In the genomic region with DNA sequence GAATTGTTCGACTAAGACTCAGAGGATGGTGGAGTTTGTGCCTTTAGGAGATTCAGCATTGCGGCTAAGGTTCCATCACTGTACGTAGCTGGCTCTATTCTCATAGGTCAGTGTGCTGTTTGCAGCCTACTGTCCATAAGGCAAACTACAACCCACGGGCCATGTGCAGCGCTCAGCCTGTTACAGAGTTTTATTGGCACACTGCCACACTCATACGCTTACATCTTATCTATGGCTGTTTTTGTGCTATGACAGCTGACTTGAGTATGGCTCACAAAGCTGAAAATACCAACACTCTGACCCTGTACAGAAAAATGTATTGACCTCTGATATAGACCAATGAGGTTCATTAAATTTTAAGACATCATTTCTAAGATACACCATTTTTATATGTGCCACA, we compare ENCODE assay signal across 16 cellular contexts.
DNase-seq lines count a peak whose midpoint lies in the region; ATAC-seq, FAIRE-seq and TF ChIP-seq lines count a peak whose summit lies in the region.
"Had no signal": no experiment of that assay in that cellular context is flagged by ENCODE, and none has a peak within 500 bp of the region (broad histone marks: within the 10 kb centered on the region; RNA-seq: fewer than 3 reads in every experiment).

No MANE protein-coding gene starts in this region.

- no peak overlapping the region for H2AFZ ChIP-seq in smooth muscle cell (ENCODE audit: low read depth)
- H2AFZ ChIP-seq in HepG2 (ENCODE audit: low read length): no peak overlapping the region
- H2AFZ ChIP-seq: PC-9 had no signal

- H3K9me3 Mint-ChIP-seq in CD8-positive, alpha-beta T cell: no peaks in the 10 kb centered on the region
- H3K9me3 Mint-ChIP-seq: natural killer cell treated with Interleukin-12 subunit alpha and Interleukin-12 subunit beta and Interleukin-15 and Interleukin-18, amount 100 ng/mL, for 72 hours; T-helper 2 cell treated with Interferon-gamma antibody and Interleukin-4, amounts not matched to agents 5 μg/mL and 100 μg/mL, for 36 hours had no signal

- TF ChIP-seq RAD21 in HepG2 (CRISPR knock-in tag; IDR thresholded peaks at IDR 0.05): no peak

- H3K9me3 ChIP-seq in Peyer's patch (no peaks in the 10 kb centered on the region), smooth muscle cell (replicated peaks; ENCODE audit: low read depth) (no peaks in the 10 kb centered on the region), HepG2 (ENCODE audit: low read length) (no peaks in the 10 kb centered on the region)
- no peaks in the 10 kb centered on the region for H3K9me3 ChIP-seq in CD8-positive, alpha-beta T cell (ENCODE audit: low read length)

- no peak overlapping the region for H3K9ac ChIP-seq in smooth muscle cell (ENCODE audit: low read depth)
- no peak overlapping the region for H3K9ac ChIP-seq in HepG2 (ENCODE audit: insufficient read depth, low read depth, low read length)

- H3K4me3 ChIP-seq in Peyer's patch: no peak overlapping the region
- H3K4me3 ChIP-seq in smooth muscle cell: no peak overlapping the region
- H3K4me3 ChIP-seq in HepG2 (replicated peaks in 1 of 3; ENCODE audit: insufficient read depth in 1 of 3, low read depth in 2 of 3, low read length in 3 of 3): no peak overlapping the region
- no peak overlapping the region for H3K4me3 ChIP-seq in CD8-positive, alpha-beta T cell (ENCODE audit: low read depth, low read length)
- H3K4me3 ChIP-seq: PC-9 had no signal

- peaks cover 20% of the 10 kb centered on the region for H3F3A ChIP-seq in smooth muscle cell (ENCODE audit: low read depth)

- H3K4me1 ChIP-seq in Peyer's patch (peaks cover 0 to 18% (median 4%) of the 10 kb centered on the region in 4 donors), smooth muscle cell (ENCODE audit: low read depth) (peaks cover 31% of the 10 kb centered on the region), HepG2 (ENCODE audit: insufficient read depth, low read length) (peaks cover 15% of the 10 kb centered on the region)
- H3K4me1 ChIP-seq in CD8-positive, alpha-beta T cell (ENCODE audit: insufficient read depth, low read length): no peaks in the 10 kb centered on the region

- H3K27me3 ChIP-seq in Peyer's patch (no peaks in the 10 kb centered on the region), smooth muscle cell (ENCODE audit: low read depth) (no peaks in the 10 kb centered on the region), HepG2 (ENCODE audit: control insufficient read depth in 1 of 2, insufficient read depth in 2 of 2, low read length in 2 of 2) (no peaks in the 10 kb centered on the region)
- no peaks in the 10 kb centered on the region for H3K27me3 ChIP-seq in CD8-positive, alpha-beta T cell (ENCODE audit: insufficient read depth, low read length)

- ATAC-seq in HepG2 (no peak; the same call in 2 of the 3 replicates), HG03025 (IDR thresholded peaks at IDR 0.05; ENCODE audit: low FRiP score, unreplicated experiment) (no peak)
- ATAC-seq in CD8-positive, alpha-beta T cell: no peak
- ATAC-seq: natural killer cell treated with Interleukin-12 subunit alpha and Interleukin-12 subunit beta and Interleukin-15 and Interleukin-18, amount 100 ng/mL, for 72 hours had no signal

- H4K20me1 ChIP-seq in smooth muscle cell (ENCODE audit: low read depth) (peaks cover 46% of the 10 kb centered on the region), HepG2 (ENCODE audit: insufficient read depth, low read length) (no peaks in the 10 kb centered on the region)

- in situ Hi-C loops in HepG2 (cut with HindIII; ENCODE audit: extremely low pct_ligation_motif_present, low pct_unique_long_range_greater_than_20kb): no loop called here

- H3K36me3 ChIP-seq in Peyer's patch (no peaks in the 10 kb centered on the region), smooth muscle cell (ENCODE audit: low read depth) (no peaks in the 10 kb centered on the region), HepG2 (replicated peaks in 1 of 2; ENCODE audit: control insufficient read depth in 1 of 2, insufficient read depth in 2 of 2, low read length in 2 of 2) (peaks cover 5 to 8% of the 10 kb centered on the region in 2 experiments)
- H3K36me3 ChIP-seq in CD8-positive, alpha-beta T cell (ENCODE audit: insufficient read depth, low read length): no peaks in the 10 kb centered on the region

- WGBS in smooth muscle cell (ENCODE audit: low lambda C conversion rate): 44% methylated on average over 6 of the region's 6 CpGs
- 96% methylated on average over 6 of the region's 6 CpGs for WGBS in HepG2 (ENCODE audit: low lambda C conversion rate)

- POLR2A ChIA-PET in HepG2 (lab: Yijun Ruan, JAX): no interaction called here
- POLR2A ChIA-PET in CD8-positive, alpha-beta T cell (lab: Charles Lee): interaction anchor here (1.3 kb wide), 1 partner anchor 74 kb away, joined by 4 read pairs; no protein-coding TSS in a partner anchor

- no peak overlapping the region for H3K4me3 Mint-ChIP-seq in CD8-positive, alpha-beta T cell
- H3K4me3 Mint-ChIP-seq: activated naive CD8-positive, alpha-beta T cell treated with anti-CD3 and anti-CD28 coated beads for 36 hours; natural killer cell treated with Interleukin-12 subunit alpha and Interleukin-12 subunit beta and Interleukin-15 and Interleukin-18, amount 100 ng/mL, for 72 hours; T-helper 2 cell treated with Interferon-gamma antibody and Interleukin-4, amounts not matched to agents 5 μg/mL and 100 μg/mL, for 36 hours had no signal

- TF ChIP-seq EP300 in HepG2 (IDR thresholded peaks at IDR 0.05; ENCODE audit: low read depth in 2 of 2, low read length in 2 of 2): no peak
- TF ChIP-seq EP300 in HepG2 (CRISPR knock-in tag; IDR thresholded peaks at IDR 0.05; ENCODE audit: borderline replicate concordance): no peak

- intact Hi-C loops in HepG2 (cut with micrococcal nuclease; ENCODE audit: unreplicated experiment): no loop called here
- intact Hi-C loops in CD8-positive, alpha-beta T cell (cut with DNase I, micrococcal nuclease): no loop called here

- H3K36me3 Mint-ChIP-seq in CD8-positive, alpha-beta T cell: peaks cover 28% of the 10 kb centered on the region

- DNase-seq in NCI-H748 (lab: John Stamatoyannopoulos, UW; ENCODE audit: unreplicated experiment) (peak; percentile 17), NCI-H748 treated with DMSO at 0.1 percent for 48 hours (lab: John Stamatoyannopoulos, UW) (no peak), Peyer's patch (no peak), foreskin melanocyte (peak; percentile 77), smooth muscle cell (lab: John Stamatoyannopoulos, UW; ENCODE audit: unreplicated experiment) (no peak), HepG2 (ENCODE audit: low spot score) (no peak)
- DNase-seq in CD8-positive, alpha-beta T cell: no peak
- DNase-seq: activated naive CD8-positive, alpha-beta T cell treated with anti-CD3 and anti-CD28 coated beads for 36 hours; cortex of kidney; DMS53; NCI-H2171 treated with DMSO at 0.1 percent for 48 hours; PC-9 had no signal

- peak in 2 of 6 experiments; percentile 8 to 21 for TF ChIP-seq CTCF in Peyer's patch (IDR thresholded peaks at IDR 0.05)
- TF ChIP-seq CTCF in smooth muscle cell (IDR thresholded peaks at IDR 0.05; ENCODE audit: borderline replicate concordance, insufficient read depth, poor library complexity, severe bottlenecking): no peak
- TF ChIP-seq CTCF in HepG2 (CRISPR knock-in tag; IDR thresholded peaks at IDR 0.05): no peak
- no peak for TF ChIP-seq CTCF in CD8-positive, alpha-beta T cell (IDR thresholded peaks at IDR 0.05)

- FAIRE-seq in HepG2 (lab: Jason Lieb, UNC): no peak
- FAIRE-seq: islet of Langerhans had no signal

- no peaks in the 10 kb centered on the region for H3K27me3 Mint-ChIP-seq in CD8-positive, alpha-beta T cell (ENCODE audit: low read depth)
- H3K27me3 Mint-ChIP-seq: activated naive CD8-positive, alpha-beta T cell treated with anti-CD3 and anti-CD28 coated beads for 36 hours; natural killer cell treated with Interleukin-12 subunit alpha and Interleukin-12 subunit beta and Interleukin-15 and Interleukin-18, amount 100 ng/mL, for 72 hours had no signal

- peak overlapping the region; percentile 48 for H3K4me2 ChIP-seq in smooth muscle cell
- no peak overlapping the region for H3K4me2 ChIP-seq in HepG2 (ENCODE audit: low read depth, low read length)
- H3K4me2 ChIP-seq: PC-9 had no signal

- H3K27ac ChIP-seq in Peyer's patch: peak overlapping the region in 3 of 4 donors; percentile 69 to 79 (median 72)
- H3K27ac ChIP-seq in smooth muscle cell (ENCODE audit: low read depth): peak overlapping the region; percentile 72
- H3K27ac ChIP-seq in HepG2 (ENCODE audit: extremely low read length, insufficient read depth, low read length): no peak overlapping the region
- H3K27ac ChIP-seq in CD8-positive, alpha-beta T cell (ENCODE audit: low read depth, low read length): no peak overlapping the region
- H3K27ac ChIP-seq: PC-9 had no signal

- CTCF ChIA-PET in HepG2 (lab: Yijun Ruan, JAX; ENCODE audit: low intra/inter-chr PET ratio, low total read pairs): no interaction called here
- CTCF ChIA-PET in CD8-positive, alpha-beta T cell (lab: Charles Lee): interaction anchor here (1.8 kb wide), 1 partner anchor 22 kb away, joined by 4 read pairs; no protein-coding TSS in a partner anchor

- H3K27ac Mint-ChIP-seq in CD8-positive, alpha-beta T cell: no peak overlapping the region
- H3K27ac Mint-ChIP-seq: T-helper 2 cell treated with Interferon-gamma antibody and Interleukin-4, amounts not matched to agents 5 μg/mL and 100 μg/mL, for 36 hours had no signal

- H3K4me1 Mint-ChIP-seq in CD8-positive, alpha-beta T cell (ENCODE audit: low read depth): peaks cover 22% of the 10 kb centered on the region

- TF ChIP-seq POLR2A in Peyer's patch (IDR thresholded peaks at IDR 0.05) (no peak), HepG2 (IDR thresholded peaks at IDR 0.05; ENCODE audit: insufficient read depth in 1 of 2, low read depth in 2 of 2, low read length in 2 of 2) (no peak)

- peaks cover 58% of the 10 kb centered on the region for H3K79me2 ChIP-seq in smooth muscle cell (ENCODE audit: low read depth)
- H3K79me2 ChIP-seq in HepG2 (ENCODE audit: insufficient read depth, low read length): no peaks in the 10 kb centered on the region

- BruUV-seq in HepG2 (replicated peaks; lab: Mats Ljungman, UMichigan): no TSS peak

TF ChIP-seq in HepG2, 621 proteins besides CTCF, POLR2A, EP300 and RAD21:
- TF ChIP-seq, protein P1, sequence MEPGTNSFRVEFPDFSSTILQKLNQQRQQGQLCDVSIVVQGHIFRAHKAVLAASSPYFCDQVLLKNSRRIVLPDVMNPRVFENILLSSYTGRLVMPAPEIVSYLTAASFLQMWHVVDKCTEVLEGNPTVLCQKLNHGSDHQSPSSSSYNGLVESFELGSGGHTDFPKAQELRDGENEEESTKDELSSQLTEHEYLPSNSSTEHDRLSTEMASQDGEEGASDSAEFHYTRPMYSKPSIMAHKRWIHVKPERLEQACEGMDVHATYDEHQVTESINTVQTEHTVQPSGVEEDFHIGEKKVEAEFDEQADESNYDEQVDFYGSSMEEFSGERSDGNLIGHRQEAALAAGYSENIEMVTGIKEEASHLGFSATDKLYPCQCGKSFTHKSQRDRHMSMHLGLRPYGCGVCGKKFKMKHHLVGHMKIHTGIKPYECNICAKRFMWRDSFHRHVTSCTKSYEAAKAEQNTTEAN (CRISPR knock-in tag; conservative IDR thresholded peaks at IDR 0.05): no peak
- TF ChIP-seq MYNN (CRISPR knock-in tag; IDR thresholded peaks at IDR 0.05; ENCODE audit: low read depth) (no peak), ZBTB7B (CRISPR knock-in tag; IDR thresholded peaks at IDR 0.05) (no peak), JUN (CRISPR knock-in tag; IDR thresholded peaks at IDR 0.05) (no peak), ATF7 (IDR thresholded peaks at IDR 0.05) (no peak), ATF7 (CRISPR knock-in tag; IDR thresholded peaks at IDR 0.05) (no peak)

Comparison
In these comparisons a context has a peak if more than half of its experiments do, and no peak if none do; other contexts are left out.
1. DNase-seq: peak in NCI-H748 (single experiment) and foreskin melanocyte (single experiment); none in NCI-H748 treated with DMSO at 0.1 percent for 48 hours (single experiment), Peyer's patch (0 of 3), smooth muscle cell (single experiment), HepG2 (single experiment) and CD8-positive, alpha-beta T cell (0 of 7).
2. H3K27ac ChIP-seq: peak in Peyer's patch (3 of 4) and smooth muscle cell (single experiment); none in HepG2 (single experiment) and CD8-positive, alpha-beta T cell (single experiment).